Comparison of ENCODE assay signal across 15 cellular contexts in the genomic region with DNA sequence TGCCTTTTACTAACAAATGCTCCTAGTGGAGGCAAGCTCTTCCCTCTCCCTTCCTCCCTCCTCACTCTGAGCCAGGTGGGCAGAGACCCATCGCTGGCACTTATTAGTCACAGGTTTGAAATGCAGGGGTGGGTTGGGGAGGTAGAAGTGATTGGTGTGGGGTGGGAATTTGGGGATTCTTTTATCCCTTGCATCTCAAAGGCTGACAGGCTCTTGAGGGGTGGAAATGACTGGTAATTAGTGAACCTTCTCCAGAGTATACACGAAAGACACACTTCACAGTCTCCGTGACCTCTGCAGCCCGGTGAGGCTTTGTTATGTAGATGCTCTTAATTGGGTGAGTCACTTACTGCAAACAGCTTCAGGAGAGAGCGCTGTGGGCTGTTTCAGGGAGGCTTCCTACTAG. TPM values are rescaled to one million over a fixed set of nuclear protein-coding genes. Genes with fewer than 3 reads are reported as not detected.
DNase-seq lines count a peak whose midpoint lies in the region; ATAC-seq, FAIRE-seq and TF ChIP-seq lines count a peak whose summit lies in the region.
"Had no signal": no experiment of that assay in that cellular context is flagged by ENCODE, and none has a peak within 500 bp of the region (broad histone marks: within the 10 kb centered on the region; RNA-seq: fewer than 3 reads in every experiment).

No MANE protein-coding gene starts in this region.

- CTCF ChIA-PET in HepG2 (lab: Yijun Ruan, JAX; ENCODE audit: low intra/inter-chr PET ratio, low total read pairs), result no interaction called here

- DNase-seq in HepG2 (ENCODE audit: low spot score) (no peak), right lobe of liver (no peak), NCI-H748 (lab: John Stamatoyannopoulos, UW; ENCODE audit: unreplicated experiment) (peak; percentile 73), foreskin keratinocyte (peak in 1 of 2 donors; percentile 62), erythroblast (lab: John Stamatoyannopoulos, UW) (no peak), GM23248 (no peak)
- no peak for DNase-seq in activated CD4-positive, CD25-positive, alpha-beta regulatory T cell treated with anti-CD3 and anti-CD28 coated beads, Interleukin-2, amount 50 U/mL, for 72 hours
- DNase-seq: activated B cell treated with CpG ODN at 0.5 μM for 24 hours; activated naive CD4-positive, alpha-beta T cell treated with Interleukin-2 at 50 U/mL for 16 hours; body of pancreas; NK-92 treated with Interleukin-12 subunit alpha and Interleukin-12 subunit beta, amount 100 ng/mL, for 24 hours; sigmoid colon; stimulated activated CD4-positive, alpha-beta T cell treated with anti-CD3 and anti-CD28 coated beads, Interleukin-4, amount 100 ng/mL, for 4 hours had no signal

- FAIRE-seq in HepG2 (lab: Jason Lieb, UNC), result no peak

- no peak for TF ChIP-seq RAD21 in HepG2 (CRISPR knock-in tag; IDR thresholded peaks at IDR 0.05)

- TF ChIP-seq POLR2A in HepG2 (IDR thresholded peaks at IDR 0.05; ENCODE audit: insufficient read depth in 1 of 2, low read depth in 2 of 2, low read length in 2 of 2), result no peak
- TF ChIP-seq POLR2A in right lobe of liver (IDR thresholded peaks at IDR 0.05), result no peak
- no peak for TF ChIP-seq POLR2A in erythroblast (IDR thresholded peaks at IDR 0.05; ENCODE audit: low read length)

- no peaks in the 10 kb centered on the region for H3K36me3 ChIP-seq in HepG2 (replicated peaks in 1 of 2; ENCODE audit: control insufficient read depth in 1 of 2, insufficient read depth in 2 of 2, low read length in 2 of 2)
- H3K36me3 ChIP-seq in right lobe of liver, result no peaks in the 10 kb centered on the region
- no peaks in the 10 kb centered on the region for H3K36me3 ChIP-seq in GM23248 (ENCODE audit: low read depth)
- H3K36me3 ChIP-seq: sigmoid colon had no signal

- no peak for TF ChIP-seq EP300 in HepG2 (IDR thresholded peaks at IDR 0.05; ENCODE audit: low read depth in 2 of 2, low read length in 2 of 2)
- TF ChIP-seq EP300 in HepG2 (CRISPR knock-in tag; IDR thresholded peaks at IDR 0.05; ENCODE audit: borderline replicate concordance), result no peak

- no peak overlapping the region; a peak in 1 of 6 replicates for H3K4me3 ChIP-seq in HepG2 (replicated peaks in 1 of 3; ENCODE audit: insufficient read depth in 1 of 3, low read depth in 2 of 3, low read length in 3 of 3)
- no peak overlapping the region for H3K4me3 ChIP-seq in right lobe of liver
- H3K4me3 ChIP-seq in GM23248, result no peak overlapping the region
- H3K4me3 ChIP-seq: body of pancreas, sigmoid colon had no signal

- peaks cover 19% of the 10 kb centered on the region for H3K4me1 ChIP-seq in HepG2 (ENCODE audit: insufficient read depth, low read length)
- H3K4me1 ChIP-seq in right lobe of liver, result no peaks in the 10 kb centered on the region
- H3K4me1 ChIP-seq in foreskin keratinocyte, result peaks cover 7% of the 10 kb centered on the region
- H3K4me1 ChIP-seq in GM23248 (ENCODE audit: insufficient read depth), result no peaks in the 10 kb centered on the region
- H3K4me1 ChIP-seq: body of pancreas, sigmoid colon had no signal

- BruUV-seq in HepG2 (replicated peaks; lab: Mats Ljungman, UMichigan), result no TSS peak

- H3K4me2 ChIP-seq in HepG2 (ENCODE audit: low read depth, low read length), result no peak overlapping the region
- H3K4me2 ChIP-seq in GM23248 (ENCODE audit: unreplicated experiment), result no peak overlapping the region

- POLR2A ChIA-PET in HepG2 (lab: Yijun Ruan, JAX), result interaction anchor here (1.3 to 2.3 kb wide), 2 partner anchors 11 to 13 kb away, joined by 5 to 13 read pairs; a partner anchor contains a TSS

- no peaks in the 10 kb centered on the region for H4K20me1 ChIP-seq in HepG2 (ENCODE audit: insufficient read depth, low read length)
- no peaks in the 10 kb centered on the region for H4K20me1 ChIP-seq in GM23248 (ENCODE audit: insufficient read depth)

- in situ Hi-C loops in HepG2 (cut with HindIII; ENCODE audit: extremely low pct_ligation_motif_present, low pct_unique_long_range_greater_than_20kb), result no loop called here
- in situ Hi-C loops in GM23248 (cut with MboI), result loop anchor here (25.0 kb wide), 1 partner anchor 495 kb away; no protein-coding TSS in a partner anchor

- H3K79me2 ChIP-seq in HepG2 (ENCODE audit: insufficient read depth, low read length), result no peaks in the 10 kb centered on the region
- no peaks in the 10 kb centered on the region for H3K79me2 ChIP-seq in GM23248 (ENCODE audit: insufficient read depth)

- peak; percentile 53 for ATAC-seq in HepG2
- ATAC-seq in right lobe of liver, result no peak
- ATAC-seq in foreskin keratinocyte, result peak; percentile 80
- no peak for ATAC-seq in GM21360 (IDR thresholded peaks at IDR 0.05; ENCODE audit: unreplicated experiment)
- ATAC-seq: body of pancreas had no signal

- WGBS in HepG2 (ENCODE audit: low lambda C conversion rate), result 11% methylated on average over 5 of the region's 5 CpGs
- 51% methylated on average over 3 of the region's 5 CpGs for WGBS in right lobe of liver (ENCODE audit: insufficient coverage, low coverage, low lambda C conversion rate, missing lambda C conversion rate)
- 43 to 65% methylated on average over 5 of the region's 5 CpGs for WGBS in GM23248 (ENCODE audit: low coverage in 1 of 2, low lambda C conversion rate in 2 of 2, missing lambda C conversion rate in 2 of 2), 2 experiments

- TF ChIP-seq CTCF in HepG2 (CRISPR knock-in tag; IDR thresholded peaks at IDR 0.05) (no peak), right lobe of liver (IDR thresholded peaks at IDR 0.05) (no peak), foreskin keratinocyte (conservative IDR thresholded peaks at IDR 0.05) (no peak)

- intact Hi-C loops in HepG2 (cut with micrococcal nuclease; ENCODE audit: unreplicated experiment), result no loop called here
- intact Hi-C loops in right lobe of liver (cut with DNase I), result no loop called here

- no peaks in the 10 kb centered on the region for H3F3A ChIP-seq in GM23248 (ENCODE audit: insufficient read depth)

- H2AFZ ChIP-seq in HepG2 (ENCODE audit: low read length) (no peak overlapping the region), GM23248 (no peak overlapping the region)

- no peak overlapping the region for H3K27ac ChIP-seq in HepG2 (ENCODE audit: extremely low read length, insufficient read depth, low read length)
- no peak overlapping the region for H3K27ac ChIP-seq in right lobe of liver
- no peak overlapping the region for H3K27ac ChIP-seq in foreskin keratinocyte
- no peak overlapping the region for H3K27ac ChIP-seq in GM23248
- H3K27ac ChIP-seq: body of pancreas, sigmoid colon had no signal

- H3K27me3 ChIP-seq in HepG2 (ENCODE audit: control insufficient read depth in 1 of 2, insufficient read depth in 2 of 2, low read length in 2 of 2), result no peaks in the 10 kb centered on the region; a peak in 1 of 5 replicates
- no peaks in the 10 kb centered on the region for H3K27me3 ChIP-seq in right lobe of liver
- no peaks in the 10 kb centered on the region for H3K27me3 ChIP-seq in foreskin keratinocyte
- no peaks in the 10 kb centered on the region for H3K27me3 ChIP-seq in GM23248 (replicated peaks; ENCODE audit: insufficient read depth)
- H3K27me3 ChIP-seq: body of pancreas, sigmoid colon had no signal

- H3K9ac ChIP-seq in HepG2 (ENCODE audit: insufficient read depth, low read depth, low read length) (no peak overlapping the region), GM23248 (no peak overlapping the region)

- H3K9me2 ChIP-seq in GM23248 (ENCODE audit: insufficient read depth), result no peaks in the 10 kb centered on the region

- H3K9me3 ChIP-seq in HepG2 (ENCODE audit: low read length) (no peaks in the 10 kb centered on the region), right lobe of liver (no peaks in the 10 kb centered on the region), GM23248 (ENCODE audit: low read depth) (no peaks in the 10 kb centered on the region)
- H3K9me3 ChIP-seq: body of pancreas, sigmoid colon had no signal

RNA-seq across cellular contexts. Expression of a gene that starts 13.9 kb away (rescaled TPM):
- total RNA-seq in HepG2 (2016; rRNA removed; fragmentation: Illumina TruSeq; extraction: Trizol), result 19.3 and 22.0 TPM in 2 replicates
- 70.4 and 78.7 TPM in 2 replicates for total RNA-seq in HepG2 (2016; cell fraction: cytosol; rRNA removed; fragmentation: Illumina TruSeq; extraction: Trizol; ENCODE audit: low read depth)
- 20.0 and 23.4 TPM in 2 replicates for total RNA-seq in HepG2 (2016; cell fraction: insoluble cytoplasmic fraction; rRNA removed; fragmentation: Illumina TruSeq; extraction: Trizol)
- 36.7 and 40.7 TPM in 2 replicates for total RNA-seq in HepG2 (2016; cell fraction: membrane; rRNA removed; fragmentation: Illumina TruSeq; extraction: Trizol)
- 27.3 and 38.1 TPM in 2 replicates for total RNA-seq in HepG2 (2016; cell fraction: nucleus; rRNA removed; fragmentation: Illumina TruSeq; extraction: Trizol)
- polyA plus RNA-seq in HepG2 (2011; rRNA removed), result 13.4 and 17.7 TPM in 2 replicates
- polyA plus RNA-seq in HepG2 (2011; cell fraction: cytosol; rRNA removed), result 18.1 and 21.4 TPM in 2 replicates
- 10.7 and 11.9 TPM in 2 replicates for polyA plus RNA-seq in HepG2 (2011; cell fraction: nucleus; rRNA removed)
- polyA plus RNA-seq in HepG2 (2012), result 14.6 and 23.3 TPM in 2 replicates
- polyA plus RNA-seq in HepG2 (2016; cell fraction: cytosol; fragmentation: Illumina TruSeq; extraction: Trizol; ENCODE audit: low read depth), result 51.8 and 58.1 TPM in 2 replicates
- polyA plus RNA-seq in HepG2 (2016; cell fraction: insoluble cytoplasmic fraction; fragmentation: Illumina TruSeq; extraction: Trizol; ENCODE audit: low read depth), result 25.9 and 29.7 TPM in 2 replicates
- 28.6 and 35.5 TPM in 2 replicates for polyA plus RNA-seq in HepG2 (2016; cell fraction: membrane; fragmentation: Illumina TruSeq; extraction: Trizol; ENCODE audit: low read depth)
- polyA plus RNA-seq in HepG2 (2016; cell fraction: nucleus; fragmentation: Illumina TruSeq; extraction: Trizol; ENCODE audit: insufficient read depth, low read depth), result 9.9 and 22.8 TPM in 2 replicates
- 4.1 and 25.5 TPM in 2 replicates for polyA minus RNA-seq in HepG2 (2011; rRNA and poly(A)+ RNA removed; ENCODE audit: low replicate concordance)
- polyA minus RNA-seq in HepG2 (2011; cell fraction: cytosol; rRNA and poly(A)+ RNA removed), result 5.1 and 7.5 TPM in 2 replicates
- 58.6 and 83.8 TPM in 2 replicates for polyA minus RNA-seq in HepG2 (2011; cell fraction: nucleus; rRNA and poly(A)+ RNA removed)
- 10 to 100 TPM in 5 of 6 experiments, 1 to 10 TPM in 1; 9.9 to 19.9 (median 16.3) TPM for total RNA-seq in right lobe of liver
- not detected in 2 replicates for total RNA-seq in foreskin keratinocyte
- polyA plus RNA-seq in foreskin keratinocyte, result 0.10 TPM in 1 of 2 replicates, not detected in the other
- total RNA-seq in GM23248 (2014; rRNA removed; shearing (Covaris generic)), result 0.13 TPM in 1 of 2 replicates, not detected in the other
- polyA plus RNA-seq in GM23248 (2016; fragmentation: Nextera tagmentation; extraction: Ambion mirVana), result 2.1 and 2.6 TPM in 2 replicates
- total RNA-seq: activated B cell treated with CpG ODN at 0.5 μM for 24 hours had no signal
- polyA plus RNA-seq: IgD-negative memory B cell had no signal

RNA-seq across cellular contexts. Expression of a gene that starts 16.0 kb away (rescaled TPM):
- total RNA-seq in HepG2 (2016; rRNA removed; fragmentation: Illumina TruSeq; extraction: Trizol), result 5.8 and 8.3 TPM in 2 replicates
- 1.8 and 1.9 TPM in 2 replicates for total RNA-seq in HepG2 (2016; cell fraction: cytosol; rRNA removed; fragmentation: Illumina TruSeq; extraction: Trizol; ENCODE audit: low read depth)
- 5.6 and 8.5 TPM in 2 replicates for total RNA-seq in HepG2 (2016; cell fraction: insoluble cytoplasmic fraction; rRNA removed; fragmentation: Illumina TruSeq; extraction: Trizol)
- 6.0 and 6.3 TPM in 2 replicates for total RNA-seq in HepG2 (2016; cell fraction: membrane; rRNA removed; fragmentation: Illumina TruSeq; extraction: Trizol)
- 8.7 TPM in 2 replicates for total RNA-seq in HepG2 (2016; cell fraction: nucleus; rRNA removed; fragmentation: Illumina TruSeq; extraction: Trizol)
- 2.7 and 4.0 TPM in 2 replicates for polyA plus RNA-seq in HepG2 (2011; rRNA removed)
- polyA plus RNA-seq in HepG2 (2011; cell fraction: cytosol; rRNA removed), result 2.4 and 4.0 TPM in 2 replicates
- polyA plus RNA-seq in HepG2 (2011; cell fraction: nucleus; rRNA removed), result 15.1 and 19.3 TPM in 2 replicates
- 9.8 and 13.3 TPM in 2 replicates for polyA plus RNA-seq in HepG2 (2012)
- 1.3 and 1.4 TPM in 2 replicates for polyA plus RNA-seq in HepG2 (2016; cell fraction: cytosol; fragmentation: Illumina TruSeq; extraction: Trizol; ENCODE audit: low read depth)
- polyA plus RNA-seq in HepG2 (2016; cell fraction: insoluble cytoplasmic fraction; fragmentation: Illumina TruSeq; extraction: Trizol; ENCODE audit: low read depth), result 13.9 and 16.9 TPM in 2 replicates
- polyA plus RNA-seq in HepG2 (2016; cell fraction: membrane; fragmentation: Illumina TruSeq; extraction: Trizol; ENCODE audit: low read depth), result 4.1 and 4.2 TPM in 2 replicates
- 25.1 and 25.7 TPM in 2 replicates for polyA plus RNA-seq in HepG2 (2016; cell fraction: nucleus; fragmentation: Illumina TruSeq; extraction: Trizol; ENCODE audit: insufficient read depth, low read depth)
- polyA minus RNA-seq in HepG2 (2011; rRNA and poly(A)+ RNA removed; ENCODE audit: low replicate concordance), result 1.0 and 15.3 TPM in 2 replicates
- polyA minus RNA-seq in HepG2 (2011; cell fraction: cytosol; rRNA and poly(A)+ RNA removed), result 10.1 and 11.8 TPM in 2 replicates
- polyA minus RNA-seq in HepG2 (2011; cell fraction: nucleus; rRNA and poly(A)+ RNA removed), result 7.0 and 10.7 TPM in 2 replicates
- total RNA-seq in right lobe of liver, result 1 to 10 TPM; 2.9 to 7.1 (median 5.4) TPM
- 5.1 and 5.7 TPM in 2 replicates for total RNA-seq in foreskin keratinocyte
- 4.6 and 4.7 TPM in 2 replicates for polyA plus RNA-seq in foreskin keratinocyte
- total RNA-seq in GM23248 (2014; rRNA removed; shearing (Covaris generic)), result 16.1 and 17.5 TPM in 2 replicates
- 15.4 and 15.7 TPM in 2 replicates for polyA plus RNA-seq in GM23248 (2016; fragmentation: Nextera tagmentation; extraction: Ambion mirVana)
- total RNA-seq: activated B cell treated with CpG ODN at 0.5 μM for 24 hours had no signal
- polyA plus RNA-seq: IgD-negative memory B cell had no signal

Comparison
In these comparisons a context has a peak if more than half of its experiments do, and no peak if none do; other contexts are left out.
1. ATAC-seq: peak in HepG2 (single experiment) and foreskin keratinocyte (single experiment); none in right lobe of liver (0 of 4) and GM21360 (single experiment).